ENCODE assay signal across 15 cellular contexts in genomic region chr17:3984719-3985444, GRCh38. TPM values are rescaled to one million over a fixed set of nuclear protein-coding genes. Genes with fewer than 3 reads are reported as not detected.
DNase-seq lines count a peak whose midpoint lies in the region; ATAC-seq and TF ChIP-seq lines count a peak whose summit lies in the region.
"Had no signal": no experiment of that assay in that cellular context is flagged by ENCODE, and none has a peak within 500 bp of the region (broad histone marks: within the 10 kb centered on the region; RNA-seq: fewer than 3 reads in every experiment).

No MANE protein-coding gene starts in this region.

- no peak overlapping the region for H3K18ac ChIP-seq in IMR-90 (ENCODE audit: low read depth, low read length)

- H3K27ac Mint-ChIP-seq in endothelial cell (ENCODE audit: unreplicated experiment) (peak overlapping the region; percentile 57), neural progenitor cell (peak overlapping the region; percentile 60)

- H3K9me1 ChIP-seq in IMR-90 (ENCODE audit: insufficient read depth, low read length), result no peaks in the 10 kb centered on the region

- no peak overlapping the region for H3K4me3 Mint-ChIP-seq in endothelial cell (ENCODE audit: unreplicated experiment)
- no peak overlapping the region for H3K4me3 Mint-ChIP-seq in neural progenitor cell

- TF ChIP-seq POLR2A in IMR-90 (IDR thresholded peaks at IDR 0.05; ENCODE audit: low read depth, low read length), result no peak

- no peak for TF ChIP-seq CTCF in IMR-90 (conservative IDR thresholded peaks at IDR 0.05; ENCODE audit: low read depth, low read length)
- TF ChIP-seq CTCF in endothelial cell (IDR thresholded peaks at IDR 0.05; ENCODE audit: unreplicated experiment), result no peak
- TF ChIP-seq CTCF in neural progenitor cell (IDR thresholded peaks at IDR 0.05), result no peak

- H3K9me3 Mint-ChIP-seq in endothelial cell (ENCODE audit: unreplicated experiment) (no peaks in the 10 kb centered on the region), neural progenitor cell (peaks cover 2% of the 10 kb centered on the region)

- H4K20me1 ChIP-seq in IMR-90 (ENCODE audit: insufficient read depth, low read length) (no peaks in the 10 kb centered on the region), neural progenitor cell (ENCODE audit: low read depth) (no peaks in the 10 kb centered on the region)

- H2BK5ac ChIP-seq in IMR-90 (ENCODE audit: low read depth, low read length, poor library complexity, severe bottlenecking), result no peak overlapping the region

- peaks cover 21% of the 10 kb centered on the region for H3K27me3 Mint-ChIP-seq in endothelial cell (ENCODE audit: unreplicated experiment)
- H3K27me3 Mint-ChIP-seq in neural progenitor cell (ENCODE audit: insufficient read depth, low read depth), result peaks cover 11% of the 10 kb centered on the region

- H3F3A ChIP-seq in neural progenitor cell (ENCODE audit: low read depth), result peaks cover 2% of the 10 kb centered on the region

- H3K23ac ChIP-seq in IMR-90 (ENCODE audit: low read depth, low read length), result no peak overlapping the region

- H4K91ac ChIP-seq in IMR-90 (ENCODE audit: insufficient read depth, low read depth, low read length), result no peak overlapping the region

- H3K36me3 Mint-ChIP-seq in endothelial cell (ENCODE audit: low read depth, unreplicated experiment), result no peaks in the 10 kb centered on the region
- H3K36me3 Mint-ChIP-seq in neural progenitor cell, result no peaks in the 10 kb centered on the region

- no peaks in the 10 kb centered on the region for H3K79me2 ChIP-seq in neural progenitor cell (ENCODE audit: low read depth)

- H3K9ac ChIP-seq in IMR-90 (ENCODE audit: low read depth, low read length) (no peak overlapping the region), neural progenitor cell (no peak overlapping the region)

- DNase-seq in DMS53 (lab: John Stamatoyannopoulos, UW), result peak; percentile 49
- DNase-seq in DMS53 treated with DMSO at 0.1 percent for 48 hours (lab: John Stamatoyannopoulos, UW; ENCODE audit: unreplicated experiment), result no peak
- DNase-seq in IMR-90, result no peak
- no peak for DNase-seq in endothelial cell (ENCODE audit: low spot score)
- no peak for DNase-seq in neural progenitor cell (ENCODE audit: low spot score)
- DNase-seq in 8988T, result no peak
- DNase-seq in activated naive CD4-positive, alpha-beta T cell treated with Interleukin-2 at 50 U/mL for 16 hours, result no peak
- DNase-seq: C1 segment of cervical spinal cord, DMS 273 treated with DMSO at 0.1 percent for 48 hours, NCI-H1105, NCI-H1694, NCI-H524 treated with DMSO at 0.1 percent for 48 hours had no signal

- intact Hi-C loops in IMR-90 (cut with micrococcal nuclease), result no loop called here

- H3K27me3 ChIP-seq in IMR-90 (ENCODE audit: control insufficient read depth, insufficient read depth, low read length) (peaks cover 5% of the 10 kb centered on the region; the same call in 1 of the 2 replicates), neural progenitor cell (no peaks in the 10 kb centered on the region)
- H3K27me3 ChIP-seq: Peyer's patch had no signal

- H3K14ac ChIP-seq in IMR-90 (replicated peaks; ENCODE audit: low read depth, low read length), result no peak overlapping the region

- H3K4me3 ChIP-seq in IMR-90 (ENCODE audit: insufficient read depth, low read depth, low read length) (no peak overlapping the region), neural progenitor cell (no peak overlapping the region)
- H3K4me3 ChIP-seq: Peyer's patch had no signal

- H3K4me2 ChIP-seq in IMR-90 (ENCODE audit: low read depth, low read length), result no peak overlapping the region
- H3K4me2 ChIP-seq in neural progenitor cell, result no peak overlapping the region

- dilution Hi-C loops in IMR-90 (cut with HindIII; ENCODE audit: low sequenced_read_pairs, unreplicated experiment), result no loop called here

- no peak overlapping the region for H4K8ac ChIP-seq in IMR-90 (ENCODE audit: low read depth in 2 of 2, low read length in 2 of 2)

- WGBS in IMR-90 (ENCODE audit: extremely low coverage in 2 of 2, insufficient read length in 1 of 2), 2 experiments, result 94% methylated on average over 23 of the region's 25 CpGs; no CpG with 5 or more reads in 1 of the 2 experiments

- H3K4me1 ChIP-seq in IMR-90 (ENCODE audit: control insufficient read depth, insufficient read depth, low read length) (peaks cover 5% of the 10 kb centered on the region; the same call in 1 of the 2 replicates), neural progenitor cell (no peaks in the 10 kb centered on the region)

- peaks cover 40% of the 10 kb centered on the region for H3K4me1 Mint-ChIP-seq in endothelial cell (ENCODE audit: unreplicated experiment)
- H3K4me1 Mint-ChIP-seq in neural progenitor cell, result peaks cover 10% of the 10 kb centered on the region

- no peak overlapping the region for H4K5ac ChIP-seq in IMR-90 (ENCODE audit: low read depth, low read length)

- no TSS peak for BruUV-seq in IMR-90 (replicated peaks; lab: Mats Ljungman, UMichigan)

- POLR2A ChIA-PET in IMR-90 (lab: Charles Lee; ENCODE audit: unreplicated experiment), result no interaction called here

- H2AFZ ChIP-seq in IMR-90 (replicated peaks; ENCODE audit: low read length, poor library complexity) (no peak overlapping the region), neural progenitor cell (replicated peaks) (no peak overlapping the region)

- H3K56ac ChIP-seq in IMR-90 (ENCODE audit: extremely low read depth, insufficient read depth, low read length), result no peak overlapping the region

- in situ Hi-C loops in IMR-90 (cut with MboI; ENCODE audit: low sequenced_read_pairs), result no loop called here

- ATAC-seq in IMR-90 (ENCODE audit: low read depth) (no peak), HG02884 (IDR thresholded peaks at IDR 0.05; ENCODE audit: unreplicated experiment) (no peak)

- no peaks in the 10 kb centered on the region for H3K9me3 ChIP-seq in IMR-90 (ENCODE audit: control insufficient read depth, insufficient read depth, low read length)
- H3K9me3 ChIP-seq in neural progenitor cell (ENCODE audit: low read depth), result no peaks in the 10 kb centered on the region
- H3K9me3 ChIP-seq: Peyer's patch had no signal

- CTCF ChIA-PET in IMR-90 (lab: Yijun Ruan, JAX), result no interaction called here

- no peak overlapping the region for H2AK9ac ChIP-seq in IMR-90 (replicated peaks; ENCODE audit: low read depth, low read length, poor library complexity)

- H2AK5ac ChIP-seq in IMR-90 (ENCODE audit: low read depth, low read length), result peak overlapping the region; percentile 73; the same call in 1 of the 2 replicates

- H3K36me3 ChIP-seq in IMR-90 (ENCODE audit: control insufficient read depth, insufficient read depth, low read length), result no peaks in the 10 kb centered on the region
- H3K36me3 ChIP-seq in neural progenitor cell, result no peaks in the 10 kb centered on the region
- H3K36me3 ChIP-seq: Peyer's patch had no signal

- no peaks in the 10 kb centered on the region for H3K79me1 ChIP-seq in IMR-90 (ENCODE audit: low read depth in 1 of 2, low read length in 2 of 2)

- H3K27ac ChIP-seq in IMR-90 (ENCODE audit: insufficient read depth, low read length), result no peak overlapping the region
- H3K27ac ChIP-seq in neural progenitor cell, result no peak overlapping the region
- H3K27ac ChIP-seq: 22Rv1 had no signal

- H3K4ac ChIP-seq in IMR-90 (ENCODE audit: low read depth, low read length), result no peak overlapping the region

- no peak overlapping the region for H2BK20ac ChIP-seq in IMR-90 (ENCODE audit: low read depth, low read length)

- no peak for TF ChIP-seq RAD21 in IMR-90 (IDR thresholded peaks at IDR 0.05; ENCODE audit: low read length)

- no peak overlapping the region; the same call in 2 of the 3 replicates for H2BK15ac ChIP-seq in IMR-90 (ENCODE audit: low read depth, low read length)

- no peak overlapping the region for H2BK120ac ChIP-seq in IMR-90 (ENCODE audit: low read depth, low read length)

TF ChIP-seq in IMR-90, 13 proteins besides CTCF, POLR2A, EP300 and RAD21:
- TF ChIP-seq USF2 (IDR thresholded peaks at IDR 0.05; ENCODE audit: low read depth, low read length) (no peak), MAZ (IDR thresholded peaks at IDR 0.05; ENCODE audit: borderline replicate concordance, low read depth, low read length) (no peak), MAFK (IDR thresholded peaks at IDR 0.05; ENCODE audit: low read depth, low read length) (no peak), CEBPB (IDR thresholded peaks at IDR 0.05; ENCODE audit: low read depth, low read length) (no peak), BHLHE40 (IDR thresholded peaks at IDR 0.05; ENCODE audit: low read depth, low read length) (no peak), RCOR1 (IDR thresholded peaks at IDR 0.05; ENCODE audit: insufficient replicate concordance, low read length) (no peak), CHD1 (IDR thresholded peaks at IDR 0.05; ENCODE audit: low read depth, low read length) (no peak), NFE2L2 (IDR thresholded peaks at IDR 0.05; ENCODE audit: low read depth, low read length) (no peak)

RNA-seq across cellular contexts. Expression of gene ATP2A3, which starts 20.6 kb away (rescaled TPM):
- total RNA-seq in IMR-90 (2012; rRNA removed) (0.18 and 0.28 TPM in 2 replicates), endothelial cell (ENCODE audit: unreplicated experiment) (116 TPM), neural progenitor cell (ENCODE audit: low replicate concordance) (0.65 and 2.8 TPM in 2 replicates)
- 0.63 and 0.76 TPM in 2 replicates for polyA plus RNA-seq in IMR-90 (2012; rRNA removed)
- 0.56 and 1.3 TPM in 2 replicates for polyA plus RNA-seq in IMR-90 (2012; cell fraction: cytosol; rRNA removed)
- 2.3 and 3.6 TPM in 2 replicates for polyA plus RNA-seq in IMR-90 (2012; cell fraction: nucleus; rRNA removed; ENCODE audit: low replicate concordance)

Comparison
In these comparisons a context has a peak if more than half of its experiments do, and no peak if none do; other contexts are left out.
1. RNA of gene ATP2A3, which starts 20.6 kb away (total RNA-seq): 116 TPM in endothelial cell (single experiment); 0.65 to 2.8 TPM in neural progenitor cell and 0.18 to 0.28 TPM in IMR-90; every median in the first group is over 10 times any median in the second.